Comparison of ENCODE assay signal across 33 cellular contexts in the genomic region with DNA sequence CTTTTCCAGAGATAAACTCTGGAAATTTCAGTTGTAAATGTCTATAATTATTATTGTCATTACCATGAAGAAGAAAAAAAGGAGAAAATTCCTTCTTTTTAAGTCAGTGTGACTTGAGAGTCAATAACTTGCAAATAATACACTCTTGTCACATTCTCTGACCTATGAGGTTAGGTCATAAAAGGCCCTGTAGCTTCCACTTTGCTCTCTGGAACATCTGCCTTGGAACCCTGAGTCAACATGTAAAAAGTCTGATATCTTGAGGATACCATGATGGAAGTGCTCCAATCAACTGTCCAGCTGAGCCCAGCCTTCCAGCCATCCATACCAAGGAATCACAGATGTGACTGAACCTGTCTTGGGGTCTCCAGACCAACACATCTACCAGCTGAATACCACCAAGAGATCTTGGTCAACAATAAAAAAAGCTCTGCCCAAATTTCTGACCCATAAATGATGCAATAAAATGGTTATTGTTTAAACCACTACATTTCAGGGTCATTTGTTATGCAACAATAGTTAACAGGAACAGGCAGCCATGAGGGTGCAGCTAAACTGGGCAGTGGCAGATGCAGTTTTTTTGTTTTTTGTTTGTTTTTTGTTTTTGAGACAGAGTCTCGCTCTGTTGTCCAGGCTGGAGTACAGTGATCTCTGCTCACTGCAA. TPM values are rescaled to one million over a fixed set of nuclear protein-coding genes. Genes with fewer than 3 reads are reported as not detected.
"Had no signal": no experiment of that assay in that cellular context is flagged by ENCODE, and none has a peak within 500 bp of the region (broad histone marks: within the 10 kb centered on the region; RNA-seq: fewer than 3 reads in every experiment).

No MANE protein-coding gene starts in this region.

- H3K9me3 ChIP-seq: lower lobe of right lung, pancreas, prostate gland, testis, thyroid gland, transverse colon, vagina had no signal

- H3K27ac ChIP-seq: left lung, lower lobe of right lung, pancreas, prostate gland, sigmoid colon, spleen, testis, thyroid gland, transverse colon, upper lobe of left lung, vagina had no signal

- H3K4me3 ChIP-seq: left lung, lower lobe of right lung, pancreas, prostate gland, sigmoid colon, spleen, testis, thyroid gland, transverse colon, upper lobe of left lung, vagina had no signal

- ATAC-seq: left colon; left lung; lower lobe of right lung; natural killer cell; pancreas; right cardiac atrium; stimulated activated effector memory CD8-positive, alpha-beta T cell treated with anti-CD3 and anti-CD28 coated beads, Interleukin-12 subunit alpha, Interleukin-12 subunit beta, amount 100 ng/mL, for 72 hours; stimulated activated naive CD8-positive, alpha-beta T cell treated with anti-CD3 and anti-CD28 coated beads, Interleukin-15, amount 100 ng/mL, for 72 hours had no signal

- H3K36me3 ChIP-seq: left lung, lower lobe of right lung, pancreas, prostate gland, sigmoid colon, spleen, thyroid gland, transverse colon, upper lobe of left lung, vagina had no signal

- DNase-seq: hypothalamus; immature natural killer cell; kidney; left colon; left lung; lower lobe of right lung; mammary epithelial cell; mesenchymal stem cell; naive B cell; natural killer cell; pancreas; posterior cingulate gyrus; retina; right cardiac atrium; sigmoid colon; small intestine; spleen; stimulated activated CD4-positive, alpha-beta T cell treated with anti-CD3 and anti-CD28 coated beads, Interleukin-4, amount 100 ng/mL, for 24 hours; stimulated activated naive CD4-positive, alpha-beta T cell; stimulated activated naive CD8-positive, alpha-beta T cell treated with anti-CD3 and anti-CD28 coated beads, Interleukin-15, amount 100 ng/mL, for 72 hours; substantia nigra; testis; thyroid gland; transverse colon; upper lobe of left lung had no signal

- H3K4me1 ChIP-seq: pancreas, prostate gland, testis had no signal

- FAIRE-seq: islet of Langerhans, kidney, pancreas, small intestine had no signal

- H3K27me3 ChIP-seq: testis had no signal

RNA-seq across cellular contexts. Expression of gene DMRTA2, which starts 10.3 kb away (rescaled TPM):
- total RNA-seq: kidney, left lung, liver, lower lobe of right lung, mesothelial cell of epicardium, natural killer cell, omental fat pad, pancreas, right cardiac atrium, thyroid gland, transverse colon, urinary bladder, vagina had no signal
- polyA plus RNA-seq: immature natural killer cell, liver, mammary epithelial cell, urinary bladder had no signal
